8 cellular contexts compared by ENCODE assay signal in genomic region chr5:40755407-40756365, GRCh38.
A peak's percentile ranks its signal among the peaks of the same experiment; 100 is the strongest.
DNase-seq lines count a peak whose midpoint lies in the region; ATAC-seq lines count a peak whose summit lies in the region.

Gene TTC33, minus strand, starts transcription at chr5:40755961. Its CDS starts 8,943 bp downstream, at chr5:40747018.

- peak; percentile 85 for ATAC-seq in GM19025 (IDR thresholded peaks at IDR 0.05; ENCODE audit: low read depth, unreplicated experiment)
- peak; percentile 89 for ATAC-seq in HG03342 (IDR thresholded peaks at IDR 0.05; ENCODE audit: unreplicated experiment)

- DNase-seq in AG20443 (ENCODE audit: low spot score): peak; percentile 97
- peak; percentile 92 for DNase-seq in NCI-H345 treated with DMSO at 0.1 percent for 48 hours (lab: John Stamatoyannopoulos, UW; ENCODE audit: unreplicated experiment)
- DNase-seq in activated CD4-positive, CD25-positive, alpha-beta regulatory T cell treated with anti-CD3 and anti-CD28 coated beads, Interleukin-2, amount 50 U/mL, for 16 hours (ENCODE audit: low read depth, low spot score): peak; percentile 88
- peak; percentile 31 to 83 for DNase-seq in cerebellar nuclear complex (lab: John Stamatoyannopoulos, UW)
- peak; percentile 99 for DNase-seq in islet precursor cell
- peak; percentile 93 to 94 (median 93) for DNase-seq in stimulated activated CD4-positive, alpha-beta T cell treated with anti-CD3 and anti-CD28 coated beads, Interleukin-12 subunit alpha, Interleukin-12 subunit beta, amount 100 ng/mL, for 48 hours (ENCODE audit: low read depth in 2 of 3, low spot score in 1 of 3)

Comparison
In these comparisons a context has a peak if more than half of its experiments do, and no peak if none do; other contexts are left out.
1. Peak in every context shown above with its lines: DNase-seq and ATAC-seq.